Comparison of ENCODE assay signal across 8 cellular contexts in the genomic region with DNA sequence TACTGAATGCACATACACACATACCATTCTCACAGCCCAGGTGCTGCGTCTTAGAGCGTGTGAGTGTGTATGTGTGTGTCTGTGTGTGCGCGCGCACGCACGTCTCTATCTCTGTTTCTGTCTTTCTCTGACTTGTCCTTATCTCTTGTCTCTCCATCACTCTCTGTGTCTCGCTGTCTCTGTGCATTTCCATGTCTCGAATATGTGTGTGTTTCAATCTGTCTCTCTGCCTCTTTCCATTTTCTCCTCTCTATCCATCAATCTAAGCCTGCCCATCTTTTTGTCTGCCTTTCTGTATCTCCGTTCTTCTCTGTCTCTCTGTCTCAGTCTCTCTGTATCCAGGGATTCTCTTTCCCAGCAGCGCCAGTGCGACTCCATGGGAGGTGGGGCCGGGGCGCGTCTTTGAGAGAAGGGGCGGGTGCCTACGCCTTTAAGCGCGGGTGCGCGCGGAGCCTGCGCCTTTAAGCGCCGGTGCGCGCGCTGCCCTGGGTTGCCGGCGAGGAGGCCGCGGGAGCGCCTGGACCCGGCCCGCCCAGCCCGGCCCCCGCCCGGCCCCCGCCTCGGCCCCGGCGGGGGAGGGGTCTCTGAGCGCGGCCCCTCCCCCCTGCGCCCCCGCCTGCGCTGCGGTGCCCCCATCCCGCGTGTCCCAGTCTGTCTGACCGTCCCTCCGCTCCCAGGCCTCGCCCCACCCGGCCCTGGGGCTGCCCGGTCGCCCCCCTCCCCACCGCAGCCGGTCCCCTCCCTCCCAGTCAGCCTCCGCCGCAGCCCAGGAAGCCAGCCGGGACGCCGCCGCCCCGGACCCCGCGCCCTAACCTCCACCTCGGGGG. TPM values are rescaled to one million over a fixed set of nuclear protein-coding genes. Genes with fewer than 3 reads are reported as not detected.
A peak's percentile ranks its signal among the peaks of the same experiment; 100 is the strongest.
DNase-seq lines count a peak whose midpoint lies in the region; ATAC-seq and TF ChIP-seq lines count a peak whose summit lies in the region.

LRFN3 (plus strand) TSS at position 464 of the 827 bp plus-strand sequence. CDS start 3,052 bp downstream, outside the sequence.

- H3K36me3 ChIP-seq in BLaER1 treated with 17β-estradiol and CSF1 and Interleukin-3, amounts not matched to agents 10 nM and 100 nM = peaks cover 0 to 9% (median 0%) of the 10 kb centered on the region in 11 experiments; a peak in 1 of 22 replicates
- H3K36me3 ChIP-seq in PC-3 (ENCODE audit: low read depth, low read length) (no peaks in the 10 kb centered on the region; the same call in 1 of the 2 replicates), subcutaneous abdominal adipose tissue (ENCODE audit: control insufficient read depth in 5 of 5, insufficient read depth in 5 of 5, low read length in 5 of 5) (peaks cover 0 to 18% (median 16%) of the 10 kb centered on the region in 5 donors)

- CTCF ChIA-PET in PC-3 (lab: Charles Lee) = no interaction called here

- no peaks in the 10 kb centered on the region for H3K27me3 Mint-ChIP-seq in nephron (ENCODE audit: low read depth)

- TF ChIP-seq CTCF in PC-3 (conservative IDR thresholded peaks at IDR 0.05; ENCODE audit: low read depth, low read length) (no peak), nephron (IDR thresholded peaks at IDR 0.05; ENCODE audit: unreplicated experiment in 3 of 3) (no peak)

- peaks cover 7% of the 10 kb centered on the region; the same call in 1 of the 2 replicates for H3K79me2 ChIP-seq in PC-3 (ENCODE audit: low read length)

- H3K27ac Mint-ChIP-seq in nephron = peak within 1 kb of the TSS; percentile 59 to 80 (median 67)

- DNase-seq in HuH-7 (ENCODE audit: low spot score) (peak; percentile 92), PC-3 (peak; percentile 66), activated gamma-delta T cell (lab: John Stamatoyannopoulos, UW) (peak; percentile 30), foreskin melanocyte (peak; percentile 62)

- POLR2A ChIA-PET in PC-3 (lab: Charles Lee; ENCODE audit: unreplicated experiment) = no interaction called here

- H3K27me3 ChIP-seq in BLaER1 treated with 17β-estradiol and CSF1 and Interleukin-3, amounts not matched to agents 10 nM and 100 nM = peaks cover 17 to 42% (median 30%) of the 10 kb centered on the region in 11 experiments; a peak in 20 of 22 replicates
- no peaks in the 10 kb centered on the region for H3K27me3 ChIP-seq in PC-3 (ENCODE audit: low read length)
- no peaks in the 10 kb centered on the region for H3K27me3 ChIP-seq in subcutaneous abdominal adipose tissue (ENCODE audit: control insufficient read depth in 5 of 5, insufficient read depth in 4 of 5, low read length in 5 of 5)

- peaks cover 32 to 45% (median 38%) of the 10 kb centered on the region in 10 experiments for H3K4me1 ChIP-seq in BLaER1 treated with 17β-estradiol and CSF1 and Interleukin-3, amounts not matched to agents 10 nM and 100 nM
- H3K4me1 ChIP-seq in PC-3 (ENCODE audit: insufficient read depth, low read length) (peaks cover 14% of the 10 kb centered on the region), subcutaneous abdominal adipose tissue (ENCODE audit: control insufficient read depth in 5 of 5, insufficient read depth in 5 of 5, low read length in 5 of 5) (peaks cover 10 to 55% (median 40%) of the 10 kb centered on the region in 5 donors)

- H3F3A ChIP-seq in PC-3 (ENCODE audit: low read length, unreplicated experiment) = no peaks in the 10 kb centered on the region

- H4K20me1 ChIP-seq in BLaER1 treated with 17β-estradiol and CSF1 and Interleukin-3, amounts not matched to agents 10 nM and 100 nM = peaks cover 0 to 36% (median 12%) of the 10 kb centered on the region in 11 experiments; a peak in 12 of 22 replicates
- H4K20me1 ChIP-seq in PC-3 (ENCODE audit: low read length) = no peaks in the 10 kb centered on the region

- no peaks in the 10 kb centered on the region for H3K9me3 Mint-ChIP-seq in nephron

- peak within 1 kb of the TSS; percentile 62 to 80 (median 78) for H3K9ac ChIP-seq in BLaER1 treated with 17β-estradiol and CSF1 and Interleukin-3, amounts not matched to agents 10 nM and 100 nM
- H3K9ac ChIP-seq in PC-3 (ENCODE audit: low read length) = peak within 1 kb of the TSS; percentile 69
- H3K9ac ChIP-seq in subcutaneous abdominal adipose tissue (ENCODE audit: low read length in 5 of 5) = peak within 1 kb of the TSS; percentile 70 to 82 (median 82)

- peak within 1 kb of the TSS; percentile 73 to 91 (median 87) for H3K4me2 ChIP-seq in BLaER1 treated with 17β-estradiol and CSF1 and Interleukin-3, amounts not matched to agents 10 nM and 100 nM
- peak within 1 kb of the TSS; percentile 97 for H3K4me2 ChIP-seq in PC-3 (ENCODE audit: low read length)

- peaks cover 6% of the 10 kb centered on the region for H3K36me3 Mint-ChIP-seq in nephron (ENCODE audit: low read depth)

- no peaks in the 10 kb centered on the region for H3K9me3 ChIP-seq in BLaER1 treated with 17β-estradiol and CSF1 and Interleukin-3, amounts not matched to agents 10 nM and 100 nM (replicated peaks in 1 of 11)
- H3K9me3 ChIP-seq in PC-3 (ENCODE audit: low read length) = no peaks in the 10 kb centered on the region
- H3K9me3 ChIP-seq in subcutaneous abdominal adipose tissue (ENCODE audit: control insufficient read depth in 5 of 5, low read length in 5 of 5) = no peaks in the 10 kb centered on the region

- intact Hi-C loops in PC-3 (cut with micrococcal nuclease) = loop anchor here (10.0 kb wide), 2 partner anchors 119 to 221 kb away; partner anchors contain the start of genes KMT2B, THAP8 and WDR62

- H2AFZ ChIP-seq in PC-3 (ENCODE audit: low read length) = peak within 1 kb of the TSS; percentile 95

- no peaks in the 10 kb centered on the region for H3K9me2 ChIP-seq in PC-3 (replicated peaks; ENCODE audit: low read length)

- peak within 1 kb of the TSS; percentile 89 to 94 (median 93) for H3K4me3 Mint-ChIP-seq in nephron

- peak within 1 kb of the TSS in 10 of 11 experiments; percentile 20 to 69 (median 51); a peak in 18 of 22 replicates for H3K27ac ChIP-seq in BLaER1 treated with 17β-estradiol and CSF1 and Interleukin-3, amounts not matched to agents 10 nM and 100 nM
- no peak within 1 kb of the TSS for H3K27ac ChIP-seq in PC-3 (ENCODE audit: low read length)
- no peak within 1 kb of the TSS for H3K27ac ChIP-seq in subcutaneous abdominal adipose tissue (ENCODE audit: low read depth, low read length)

- ATAC-seq in PC-3 = peak; percentile 52
- no peak for ATAC-seq in GM21529 (IDR thresholded peaks at IDR 0.05; ENCODE audit: unreplicated experiment)

- peak within 1 kb of the TSS; percentile 55 to 73 (median 66) for H3K4me3 ChIP-seq in BLaER1 treated with 17β-estradiol and CSF1 and Interleukin-3, amounts not matched to agents 10 nM and 100 nM
- H3K4me3 ChIP-seq in PC-3 (ENCODE audit: low read length) (peak within 1 kb of the TSS; percentile 82), subcutaneous abdominal adipose tissue (ENCODE audit: low read depth in 1 of 5, low read length in 5 of 5) (peak within 1 kb of the TSS; percentile 61 to 85 (median 76))

- peaks cover 23% of the 10 kb centered on the region for H3K4me1 Mint-ChIP-seq in nephron

- no TSS peak for BruUV-seq in PC-3 (replicated peaks; lab: Mats Ljungman, UMichigan)

RNA-seq across cellular contexts. Expression of gene LRFN3, which starts in this region (rescaled TPM):
- total RNA-seq in PC-3 (2014; rRNA removed) = 4.1 and 4.8 TPM in 2 replicates

Comparison
In these comparisons a context has a peak if more than half of its experiments do, and no peak if none do; other contexts are left out.
1. H3K27ac ChIP-seq: peak in BLaER1 treated with 17β-estradiol and CSF1 and Interleukin-3, amounts not matched to agents 10 nM and 100 nM (10 of 11); none in PC-3 (single experiment) and subcutaneous abdominal adipose tissue (single experiment).
2. DNase-seq: peak in every context shown above with its lines; median percentile 92 in HuH-7; 66 in PC-3; 62 in foreskin melanocyte; 30 in activated gamma-delta T cell.
3. Peak in every context shown above with its lines, with median percentiles within 50 percentile points of each other: H3K4me3 ChIP-seq and H3K9ac ChIP-seq.